ENCODE assay signal across 8 cellular contexts in genomic region chr4:100421356-100421978, GRCh38.
DNase-seq lines count a peak whose midpoint lies in the region; ATAC-seq and TF ChIP-seq lines count a peak whose summit lies in the region.

No MANE protein-coding gene starts in this region.

- H3K27ac ChIP-seq in GM23338 (ENCODE audit: low read depth) (no peak overlapping the region), RWPE2 (ENCODE audit: poor library complexity, severe bottlenecking) (peak overlapping the region; percentile 62), Peyer's patch (no peak overlapping the region)

- no peaks in the 10 kb centered on the region for H3K79me2 ChIP-seq in GM23338 (replicated peaks; ENCODE audit: insufficient read depth)

- TF ChIP-seq POLR2A in Peyer's patch (IDR thresholded peaks at IDR 0.05): no peak

- H3K9me3 ChIP-seq in RWPE2 (ENCODE audit: severe bottlenecking) (no peaks in the 10 kb centered on the region), Peyer's patch (no peaks in the 10 kb centered on the region)

- no peak overlapping the region for H3K4me2 ChIP-seq in GM23338

- no peaks in the 10 kb centered on the region for H3K27me3 ChIP-seq in GM23338 (ENCODE audit: insufficient read depth)
- no peaks in the 10 kb centered on the region for H3K27me3 ChIP-seq in RWPE2 (ENCODE audit: insufficient read depth, poor library complexity, severe bottlenecking)
- no peaks in the 10 kb centered on the region for H3K27me3 ChIP-seq in Peyer's patch

- TF ChIP-seq CTCF in GM23338 (conservative IDR thresholded peaks at IDR 0.05; ENCODE audit: low read depth in 2 of 2): peak; percentile 64 to 68
- TF ChIP-seq CTCF in RWPE2 (IDR thresholded peaks at IDR 0.05; ENCODE audit: poor library complexity, severe bottlenecking): peak; percentile 90
- TF ChIP-seq CTCF in fibroblast of villous mesenchyme (IDR thresholded peaks at IDR 0.05; ENCODE audit: insufficient read depth, low read depth, low read length): peak; percentile 56
- peak in 3 of 6 experiments; percentile 33 to 41 (median 36) for TF ChIP-seq CTCF in Peyer's patch (IDR thresholded peaks at IDR 0.05)
- no peak for TF ChIP-seq CTCF in CD14-positive monocyte (IDR thresholded peaks at IDR 0.05)

- H3K36me3 ChIP-seq in GM23338 (ENCODE audit: insufficient read depth) (no peaks in the 10 kb centered on the region), RWPE2 (ENCODE audit: low read depth) (no peaks in the 10 kb centered on the region), Peyer's patch (no peaks in the 10 kb centered on the region)

- H3F3A ChIP-seq in GM23338 (replicated peaks; ENCODE audit: low read depth): no peaks in the 10 kb centered on the region

- DNase-seq in ACHN: peak; percentile 41
- DNase-seq in GM23338 (ENCODE audit: low spot score): peak; percentile 50
- DNase-seq in RWPE2 (ENCODE audit: low spot score): no peak
- peak; percentile 26 for DNase-seq in fibroblast of villous mesenchyme (ENCODE audit: low read depth)
- peak; percentile 20 for DNase-seq in smooth muscle cell of the brain vasculature (ENCODE audit: low read depth, low spot score)
- no peak for DNase-seq in Peyer's patch
- DNase-seq in CD14-positive monocyte (ENCODE audit: low spot score): no peak

- no peak overlapping the region for H2AFZ ChIP-seq in GM23338

- intact Hi-C loops in CD14-positive monocyte (cut with micrococcal nuclease): no loop called here

- 0 out of 2 replicates have a peak, but pooled peaks cover 7% of the 10 kb centered on the region for H3K4me1 ChIP-seq in GM23338 (ENCODE audit: insufficient read depth)
- peaks cover 11% of the 10 kb centered on the region for H3K4me1 ChIP-seq in RWPE2 (ENCODE audit: insufficient read depth, poor library complexity, severe bottlenecking)
- no peaks in the 10 kb centered on the region for H3K4me1 ChIP-seq in Peyer's patch

- H3K4me3 Mint-ChIP-seq in GM23338: no peak overlapping the region
- H3K4me3 Mint-ChIP-seq in CD14-positive monocyte: no peak overlapping the region

- in situ Hi-C loops in ACHN (cut with HindIII; ENCODE audit: low pct_ligation_motif_present, low pct_unique_long_range_greater_than_20kb, low sequenced_read_pairs): no loop called here

- H3K27ac Mint-ChIP-seq in GM23338 (no peak overlapping the region), CD14-positive monocyte (no peak overlapping the region)

- H3K9me3 Mint-ChIP-seq in GM23338 (no peaks in the 10 kb centered on the region), CD14-positive monocyte (no peaks in the 10 kb centered on the region)

- H3K4me1 Mint-ChIP-seq in GM23338 (peaks cover 11% of the 10 kb centered on the region; the same call in 2 of the 3 replicates), CD14-positive monocyte (no peaks in the 10 kb centered on the region)

- no peaks in the 10 kb centered on the region for H3K9me2 ChIP-seq in GM23338 (ENCODE audit: insufficient read depth)

- ATAC-seq in GM23338 (peak; percentile 60), RWPE2 (ENCODE audit: low read depth) (peak; percentile 66; the same call in 2 of the 3 replicates), HG03565 (IDR thresholded peaks at IDR 0.05; ENCODE audit: unreplicated experiment) (no peak)

- H4K20me1 ChIP-seq in GM23338 (replicated peaks; ENCODE audit: insufficient read depth): no peaks in the 10 kb centered on the region

- H3K36me3 Mint-ChIP-seq in GM23338 (ENCODE audit: low read depth) (no peaks in the 10 kb centered on the region), CD14-positive monocyte (no peaks in the 10 kb centered on the region)

- H3K4me3 ChIP-seq in GM23338: no peak overlapping the region
- no peak overlapping the region for H3K4me3 ChIP-seq in RWPE2 (ENCODE audit: severe bottlenecking)
- no peak overlapping the region for H3K4me3 ChIP-seq in fibroblast of villous mesenchyme (ENCODE audit: low read depth, low read length)
- H3K4me3 ChIP-seq in Peyer's patch: no peak overlapping the region

- peaks cover 4% of the 10 kb centered on the region for H3K27me3 Mint-ChIP-seq in GM23338 (ENCODE audit: insufficient read depth, low read depth, poor library complexity)
- no peaks in the 10 kb centered on the region for H3K27me3 Mint-ChIP-seq in CD14-positive monocyte (ENCODE audit: low read depth in 3 of 3)

TF ChIP-seq in GM23338, 12 proteins besides CTCF, POLR2A, EP300 and RAD21 (continues in another document):
- TF ChIP-seq POLR2AphosphoS5 (IDR thresholded peaks at IDR 0.05; ENCODE audit: low read depth) (no peak), EZH2phosphoT487 (IDR thresholded peaks at IDR 0.05; ENCODE audit: unreplicated experiment) (no peak), JUNB (IDR thresholded peaks at IDR 0.05; ENCODE audit: unreplicated experiment) (no peak), ZNF462 (CRISPR knock-in tag; IDR thresholded peaks at IDR 0.05) (no peak), ZNF331 (CRISPR knock-in tag; IDR thresholded peaks at IDR 0.05; ENCODE audit: low read depth) (no peak), EZH2 (IDR thresholded peaks at IDR 0.05; ENCODE audit: low read depth, unreplicated experiment) (no peak), CREB1 (CRISPR knock-in tag; IDR thresholded peaks at IDR 0.05; ENCODE audit: low read depth) (no peak), NANOG (IDR thresholded peaks at IDR 0.05; ENCODE audit: borderline replicate concordance) (no peak), ZNF114 (CRISPR knock-in tag; IDR thresholded peaks at IDR 0.05) (no peak), ETS1 (IDR thresholded peaks at IDR 0.05) (no peak), STAT1 (IDR thresholded peaks at IDR 0.05; ENCODE audit: unreplicated experiment) (no peak)

Comparison
In these comparisons a context has a peak if more than half of its experiments do, and no peak if none do; other contexts are left out.
1. DNase-seq: peak in ACHN (single experiment), GM23338 (single experiment), fibroblast of villous mesenchyme (single experiment) and smooth muscle cell of the brain vasculature (single experiment); none in RWPE2 (single experiment), Peyer's patch (0 of 3) and CD14-positive monocyte (single experiment).